ENCODE assay signal across 24 cellular contexts in the genomic region with DNA sequence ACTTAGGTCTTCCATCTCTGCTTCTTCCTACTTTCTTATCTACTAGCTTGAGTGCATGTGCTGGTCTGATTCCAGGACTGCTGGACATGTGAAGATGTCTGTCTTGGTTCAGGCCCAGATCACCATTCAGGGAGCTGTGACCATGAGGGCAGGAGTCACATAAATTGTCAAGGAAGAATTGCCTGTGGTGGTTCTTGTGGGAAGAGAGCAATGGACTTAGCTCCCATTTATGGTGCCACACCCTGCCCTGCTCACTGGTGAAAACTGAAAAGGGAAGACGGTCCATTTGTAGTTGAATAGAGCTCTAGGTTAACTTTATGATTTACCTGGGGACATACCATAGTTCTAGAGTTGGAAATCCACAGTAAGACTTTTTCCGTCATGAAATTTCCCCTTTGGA.
DNase-seq lines count a peak whose midpoint lies in the region; ATAC-seq and TF ChIP-seq lines count a peak whose summit lies in the region.
"Had no signal": no experiment of that assay in that cellular context is flagged by ENCODE, and none has a peak within 500 bp of the region (broad histone marks: within the 10 kb centered on the region; RNA-seq: fewer than 3 reads in every experiment).

No MANE protein-coding gene starts in this region.

- no peak overlapping the region for H3K4me3 ChIP-seq in colonic mucosa
- H3K4me3 ChIP-seq: GM23338, SK-N-MC had no signal

- intact Hi-C loops in colonic mucosa (cut with DNase I): no loop called here

- no peaks in the 10 kb centered on the region for H3K4me1 ChIP-seq in colonic mucosa

- H3K27ac ChIP-seq in colonic mucosa: peak overlapping the region; percentile 19
- H3K27ac ChIP-seq: C4-2B, KMS-11, SK-N-MC had no signal

- ATAC-seq in GM19351 (IDR thresholded peaks at IDR 0.05; ENCODE audit: unreplicated experiment): no peak
- ATAC-seq in HG03432 (IDR thresholded peaks at IDR 0.05; ENCODE audit: unreplicated experiment): no peak
- ATAC-seq: GM23338, T-helper 17 cell had no signal

- no peaks in the 10 kb centered on the region for H3K36me3 ChIP-seq in colonic mucosa

- no peak for TF ChIP-seq CTCF in colonic mucosa (IDR thresholded peaks at IDR 0.05)

- H3K27me3 ChIP-seq in colonic mucosa: no peaks in the 10 kb centered on the region

- DNase-seq in LoVo (ENCODE audit: low spot score) (peak; percentile 75), colonic mucosa (peak; percentile 84), myocyte (ENCODE audit: low read depth) (peak; percentile 81), OCI-M1 (lab: John Stamatoyannopoulos, UW) (no peak), dedifferentiated amniotic fluid mesenchymal stem cell (ENCODE audit: extremely low spot score) (no peak)
- DNase-seq: CD8-positive, alpha-beta memory T cell; DMS 273 treated with DMSO at 0.1 percent for 48 hours; DMS79 treated with DMSO at 0.1 percent for 48 hours; HCEC 1CT; NCI-H1048; NCI-H1417; NCI-H1694; NCI-H2081 treated with DMSO at 0.1 percent for 48 hours; NCI-H2171; NCI-H345; SIG-M5; SW 1271; T-helper 17 cell had no signal

- no peak overlapping the region for H3K9ac ChIP-seq in colonic mucosa (ENCODE audit: low read depth in 2 of 2, low read length in 2 of 2)
- H3K9ac ChIP-seq: KMS-11 had no signal

- no peaks in the 10 kb centered on the region for H3K9me3 ChIP-seq in colonic mucosa

Comparison
In these comparisons a context has a peak if more than half of its experiments do, and no peak if none do; other contexts are left out.
1. DNase-seq: peak in LoVo (single experiment), colonic mucosa (single experiment) and myocyte (single experiment); none in OCI-M1 (single experiment) and dedifferentiated amniotic fluid mesenchymal stem cell (single experiment).